Comparison of ENCODE assay signal across 21 cellular contexts in the genomic region with DNA sequence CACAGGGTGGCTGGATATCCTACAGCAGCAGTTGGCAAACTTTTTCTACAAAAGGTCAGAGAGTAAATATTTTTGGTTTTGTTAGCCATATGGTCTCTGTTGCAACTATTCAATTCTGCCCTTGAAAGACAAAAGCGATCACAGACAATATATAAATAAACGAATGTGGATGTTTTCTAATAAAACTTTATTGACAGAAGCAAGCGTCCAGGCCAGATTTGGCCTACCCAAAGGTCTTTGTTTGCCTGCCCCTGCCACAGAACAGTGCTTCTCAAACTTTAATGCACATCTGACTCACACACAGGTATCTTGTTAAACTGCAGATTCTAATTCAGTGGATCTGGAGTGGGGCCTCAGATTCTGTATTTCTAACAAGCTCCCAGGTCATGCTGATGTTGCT.
"Had no signal": no experiment of that assay in that cellular context is flagged by ENCODE, and none has a peak within 500 bp of the region (broad histone marks: within the 10 kb centered on the region; RNA-seq: fewer than 3 reads in every experiment).

No MANE protein-coding gene starts in this region.

- H3K4me3 ChIP-seq: body of pancreas, hepatocyte, ovary, psoas muscle, right atrium auricular region, tibial artery had no signal

- H3K4me3 Mint-ChIP-seq: dendritic cell treated with granulocyte-macrophage colony-stimulating factor and Interleukin-4, amounts not matched to agents 40 ng/mL and 50 ng/mL, for 4 days; natural killer cell had no signal

- H3K36me3 ChIP-seq: ovary, right atrium auricular region, tibial artery, WERI-Rb-1 had no signal

- H3K9me3 ChIP-seq: body of pancreas, ovary, tibial artery had no signal

- H2AFZ ChIP-seq: hepatocyte had no signal

- H3K4me2 ChIP-seq: hepatocyte had no signal

- H3K27me3 Mint-ChIP-seq: dendritic cell treated with granulocyte-macrophage colony-stimulating factor and Interleukin-4, amounts not matched to agents 40 ng/mL and 50 ng/mL, for 4 days had no signal

- H3K27me3 ChIP-seq: body of pancreas, hepatocyte, ovary, right atrium auricular region, tibial artery had no signal

- H3K9me3 Mint-ChIP-seq: dendritic cell treated with granulocyte-macrophage colony-stimulating factor and Interleukin-4, amounts not matched to agents 40 ng/mL and 50 ng/mL, for 4 days; natural killer cell had no signal

- ATAC-seq: body of pancreas; left ventricle myocardium superior; natural killer cell; psoas muscle; stimulated activated naive CD8-positive, alpha-beta T cell treated with anti-CD3 and anti-CD28 coated beads, Interleukin-15, Interleukin-2, amounts not matched to agents 100 U/mL and 50 U/mL, for 24 hours had no signal

- H3K27ac ChIP-seq: body of pancreas, hepatocyte, ovary, psoas muscle, right atrium auricular region, tibial artery, WERI-Rb-1 had no signal

- H3K4me1 Mint-ChIP-seq: natural killer cell had no signal

- H3K36me3 Mint-ChIP-seq: natural killer cell had no signal

- H3K27ac Mint-ChIP-seq: dendritic cell treated with granulocyte-macrophage colony-stimulating factor and Interleukin-4, amounts not matched to agents 40 ng/mL and 50 ng/mL, for 4 days; natural killer cell had no signal

- H3K4me1 ChIP-seq: body of pancreas, psoas muscle, right atrium auricular region, tibial artery had no signal

- DNase-seq: activated CD4-positive, alpha-beta T cell treated with anti-CD3 and anti-CD28 coated beads for 1 hour; activated CD4-positive, alpha-beta T cell treated with anti-CD3 and anti-CD28 coated beads, Interleukin-2, amount 50 U/mL, for 4 hours; anterior cingulate cortex; body of pancreas; effector CD4-positive, alpha-beta T cell; erythroblast; glutamatergic neuron; left ventricle myocardium superior; midbrain; natural killer cell; ovary; psoas muscle; stimulated activated CD4-positive, alpha-beta T cell treated with anti-CD3 and anti-CD28 coated beads, Interleukin-12 subunit alpha, Interleukin-12 subunit beta, amount 100 ng/mL, for 4 hours; stimulated activated CD4-positive, alpha-beta T cell treated with anti-CD3 and anti-CD28 coated beads, Interleukin-4, amount 100 ng/mL, for 4 hours; stimulated activated naive CD8-positive, alpha-beta T cell treated with anti-CD3 and anti-CD28 coated beads, Interleukin-15, Interleukin-2, amounts not matched to agents 100 U/mL and 50 U/mL, for 24 hours; T-helper 1 cell; tibial artery; WERI-Rb-1 had no signal
